ENCODE assay signal across 13 cellular contexts in the genomic region with DNA sequence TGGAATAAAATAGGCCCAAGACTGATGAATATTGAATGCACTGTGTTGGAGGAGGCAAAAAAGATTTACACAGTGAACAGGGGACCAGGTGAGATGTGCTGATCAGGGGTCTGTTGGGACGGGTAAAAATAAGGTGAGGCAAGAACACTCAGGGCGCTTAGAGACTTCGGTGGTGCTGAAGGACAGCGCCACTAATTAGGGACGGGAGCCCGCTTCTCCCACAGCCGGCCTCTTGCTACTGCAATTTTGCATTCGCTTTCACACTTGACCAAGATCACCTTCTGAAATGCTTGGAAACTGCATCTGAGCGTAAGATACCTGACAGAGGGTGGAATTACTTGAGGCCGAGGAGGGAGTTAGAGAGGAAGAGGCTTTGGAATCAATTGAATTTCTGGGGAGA. TPM values are rescaled to one million over a fixed set of nuclear protein-coding genes. Genes with fewer than 3 reads are reported as not detected.
DNase-seq lines count a peak whose midpoint lies in the region; ATAC-seq, FAIRE-seq and TF ChIP-seq lines count a peak whose summit lies in the region.
"Had no signal": no experiment of that assay in that cellular context is flagged by ENCODE, and none has a peak within 500 bp of the region (broad histone marks: within the 10 kb centered on the region; RNA-seq: fewer than 3 reads in every experiment).

No MANE protein-coding gene starts in this region.

- 1 to 3% methylated on average over 10 of the region's 10 CpGs for WGBS in heart right ventricle, 2 donors
- 45% methylated on average over 10 of the region's 10 CpGs for WGBS in GM12878 (ENCODE audit: insufficient coverage, insufficient replicate concordance, low lambda C conversion rate, missing lambda C conversion rate)
- WGBS in sigmoid colon, 2 donors: 8 to 17% methylated on average over 10 of the region's 10 CpGs

- no peak overlapping the region for H3K9ac ChIP-seq in GM12878 (ENCODE audit: control insufficient read depth, insufficient read depth, low read length)

- H3K36me3 ChIP-seq in cardiac muscle cell: no peaks in the 10 kb centered on the region
- no peaks in the 10 kb centered on the region for H3K36me3 ChIP-seq in heart right ventricle
- no peaks in the 10 kb centered on the region for H3K36me3 ChIP-seq in GM12878 (ENCODE audit: control insufficient read depth in 2 of 2, insufficient read depth in 2 of 2, low read length in 1 of 2)
- no peaks in the 10 kb centered on the region for H3K36me3 ChIP-seq in sigmoid colon

- H3K9me3 ChIP-seq in cardiac muscle cell (ENCODE audit: low read depth) (no peaks in the 10 kb centered on the region), heart right ventricle (no peaks in the 10 kb centered on the region), GM12878 (replicated peaks; ENCODE audit: control insufficient read depth, insufficient read depth, low read length) (no peaks in the 10 kb centered on the region; the same call in 2 of the 3 replicates), sigmoid colon (no peaks in the 10 kb centered on the region)

- BruUV-seq in GM12878 (replicated peaks; lab: Mats Ljungman, UMichigan): no TSS peak

- TF ChIP-seq EP300 in GM12878 (IDR thresholded peaks at IDR 0.05; ENCODE audit: borderline replicate concordance in 1 of 2, control insufficient read depth in 1 of 2, low read depth in 2 of 2, low read length in 2 of 2) (no peak), sigmoid colon (IDR thresholded peaks at IDR 0.05) (no peak)

- TF ChIP-seq POLR2A in GM12878 (IDR thresholded peaks at IDR 0.05; ENCODE audit: low read depth, low read length) (no peak), sigmoid colon (IDR thresholded peaks at IDR 0.05) (no peak)

- no peak for FAIRE-seq in GM12878 (lab: Jason Lieb, UNC)

- H3K4me2 ChIP-seq in GM12878 (ENCODE audit: control insufficient read depth, insufficient read depth): no peak overlapping the region

- no peak for TF ChIP-seq RAD21 in GM12878 (IDR thresholded peaks at IDR 0.05; ENCODE audit: insufficient read depth, low read depth, low read length)

- no peak overlapping the region for H2AFZ ChIP-seq in GM12878 (ENCODE audit: control insufficient read depth, low read depth, low read length)

- in situ Hi-C loops in GM12878 (cut with MboI): no loop called here

- no peaks in the 10 kb centered on the region for H4K20me1 ChIP-seq in GM12878 (ENCODE audit: control insufficient read depth, insufficient read depth)

- no peak for TF ChIP-seq CTCF in cardiac muscle cell (IDR thresholded peaks at IDR 0.05; ENCODE audit: low read depth, low read length)
- no peak for TF ChIP-seq CTCF in heart right ventricle (IDR thresholded peaks at IDR 0.05)
- no peak for TF ChIP-seq CTCF in GM12878 (IDR thresholded peaks at IDR 0.05 in 2 of 3, conservative IDR thresholded peaks at IDR 0.05 in 1 of 3; ENCODE audit: control insufficient read depth in 2 of 3, extremely low read depth in 1 of 3, insufficient read depth in 1 of 3, low read depth in 3 of 3, low read length in 3 of 3)
- TF ChIP-seq CTCF in sigmoid colon (IDR thresholded peaks at IDR 0.05): no peak

- no peaks in the 10 kb centered on the region for H3K79me2 ChIP-seq in GM12878 (ENCODE audit: control insufficient read depth, insufficient read depth, low read length)

- ATAC-seq in heart right ventricle: no peak
- no peak for ATAC-seq in GM12878
- ATAC-seq in GM21717 (IDR thresholded peaks at IDR 0.05; ENCODE audit: unreplicated experiment): no peak
- ATAC-seq in GM19467 (IDR thresholded peaks at IDR 0.05; ENCODE audit: unreplicated experiment): no peak
- ATAC-seq: activated CD4-positive, alpha-beta T cell treated with anti-CD3 and anti-CD28 coated beads for 36 hours had no signal

- POLR2A ChIA-PET in GM12878 (lab: Charles Lee): no interaction called here

- no peaks in the 10 kb centered on the region for H3K4me1 ChIP-seq in cardiac muscle cell (ENCODE audit: low read depth)
- no peaks in the 10 kb centered on the region for H3K4me1 ChIP-seq in heart right ventricle
- no peaks in the 10 kb centered on the region for H3K4me1 ChIP-seq in GM12878 (ENCODE audit: control insufficient read depth, insufficient read depth, low read length)
- H3K4me1 ChIP-seq in sigmoid colon: no peaks in the 10 kb centered on the region

- H3K27ac ChIP-seq in cardiac muscle cell (no peak overlapping the region), heart right ventricle (no peak overlapping the region), GM12878 (ENCODE audit: control insufficient read depth, insufficient read depth) (no peak overlapping the region), sigmoid colon (no peak overlapping the region)
- H3K27ac ChIP-seq: HL-60 had no signal

- intact Hi-C loops in heart right ventricle (cut with DNase I): no loop called here
- intact Hi-C loops in GM12878 (cut with micrococcal nuclease; ENCODE audit: unreplicated experiment): no loop called here
- intact Hi-C loops in sigmoid colon (cut with DNase I): no loop called here

- H3K4me3 ChIP-seq in cardiac muscle cell: no peak overlapping the region
- no peak overlapping the region for H3K4me3 ChIP-seq in heart right ventricle
- H3K4me3 ChIP-seq in GM12878: no peak overlapping the region
- H3K4me3 ChIP-seq in sigmoid colon: no peak overlapping the region

- CTCF ChIA-PET in GM12878 (lab: Yijun Ruan, JAX): no interaction called here

- DNase-seq in cardiac muscle cell (ENCODE audit: low read depth in 1 of 2, low spot score in 1 of 2): peak; percentile 4 to 77
- DNase-seq in heart right ventricle: no peak
- DNase-seq in GM12878 (ENCODE audit: low read depth, low spot score): no peak
- peak; percentile 11 for DNase-seq in iris pigment epithelial cell (ENCODE audit: low read depth)
- DNase-seq in NCI-H1105 treated with DMSO at 0.1 percent for 48 hours (lab: John Stamatoyannopoulos, UW): no peak
- DNase-seq in sigmoid colon: no peak
- DNase-seq: activated CD4-positive, alpha-beta T cell treated with anti-CD3 and anti-CD28 coated beads for 36 hours; activated naive CD8-positive, alpha-beta T cell treated with anti-CD3 and anti-CD28 coated beads, Interleukin-2, amount 10 ng/mL, durations not matched to agents 7 days and 5 days; activated T-cell treated with anti-CD3 and anti-CD28 coated beads for 4 hours had no signal

- SMC1A ChIA-PET in GM12878 (lab: Charles Lee; ENCODE audit: uncharacterized antibody, unreplicated experiment): no interaction called here

- RAD21 ChIA-PET in GM12878 (lab: Charles Lee; ENCODE audit: unreplicated experiment): no interaction called here

- H3K27me3 ChIP-seq in cardiac muscle cell (peaks cover 100% of the 10 kb centered on the region), heart right ventricle (peaks cover 0 to 97% (median 81%) of the 10 kb centered on the region in 7 donors), GM12878 (replicated peaks in 1 of 2; ENCODE audit: control insufficient read depth in 2 of 2, insufficient read depth in 2 of 2, low read length in 1 of 2) (peaks cover 7 to 8% of the 10 kb centered on the region in 2 experiments), sigmoid colon (peaks cover 4 to 76% (median 27%) of the 10 kb centered on the region in 3 donors)

TF ChIP-seq in GM12878, 131 proteins besides CTCF, POLR2A, EP300 and RAD21:
- TF ChIP-seq ZNF24 (IDR thresholded peaks at IDR 0.05): no peak
- TF ChIP-seq, protein P1, sequence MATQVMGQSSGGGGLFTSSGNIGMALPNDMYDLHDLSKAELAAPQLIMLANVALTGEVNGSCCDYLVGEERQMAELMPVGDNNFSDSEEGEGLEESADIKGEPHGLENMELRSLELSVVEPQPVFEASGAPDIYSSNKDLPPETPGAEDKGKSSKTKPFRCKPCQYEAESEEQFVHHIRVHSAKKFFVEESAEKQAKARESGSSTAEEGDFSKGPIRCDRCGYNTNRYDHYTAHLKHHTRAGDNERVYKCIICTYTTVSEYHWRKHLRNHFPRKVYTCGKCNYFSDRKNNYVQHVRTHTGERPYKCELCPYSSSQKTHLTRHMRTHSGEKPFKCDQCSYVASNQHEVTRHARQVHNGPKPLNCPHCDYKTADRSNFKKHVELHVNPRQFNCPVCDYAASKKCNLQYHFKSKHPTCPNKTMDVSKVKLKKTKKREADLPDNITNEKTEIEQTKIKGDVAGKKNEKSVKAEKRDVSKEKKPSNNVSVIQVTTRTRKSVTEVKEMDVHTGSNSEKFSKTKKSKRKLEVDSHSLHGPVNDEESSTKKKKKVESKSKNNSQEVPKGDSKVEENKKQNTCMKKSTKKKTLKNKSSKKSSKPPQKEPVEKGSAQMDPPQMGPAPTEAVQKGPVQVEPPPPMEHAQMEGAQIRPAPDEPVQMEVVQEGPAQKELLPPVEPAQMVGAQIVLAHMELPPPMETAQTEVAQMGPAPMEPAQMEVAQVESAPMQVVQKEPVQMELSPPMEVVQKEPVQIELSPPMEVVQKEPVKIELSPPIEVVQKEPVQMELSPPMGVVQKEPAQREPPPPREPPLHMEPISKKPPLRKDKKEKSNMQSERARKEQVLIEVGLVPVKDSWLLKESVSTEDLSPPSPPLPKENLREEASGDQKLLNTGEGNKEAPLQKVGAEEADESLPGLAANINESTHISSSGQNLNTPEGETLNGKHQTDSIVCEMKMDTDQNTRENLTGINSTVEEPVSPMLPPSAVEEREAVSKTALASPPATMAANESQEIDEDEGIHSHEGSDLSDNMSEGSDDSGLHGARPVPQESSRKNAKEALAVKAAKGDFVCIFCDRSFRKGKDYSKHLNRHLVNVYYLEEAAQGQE (IDR thresholded peaks at IDR 0.05; ENCODE audit: low read depth, low read length): peak; percentile 79

RNA-seq across cellular contexts. Expression of a gene that starts 7.3 kb away (rescaled TPM):
- total RNA-seq in cardiac muscle cell (not detected in 2 replicates), heart right ventricle (not detected), GM12878 (2014; rRNA removed) (not detected in 2 replicates), GM12878 (2014; rRNA removed; fragmentation: Illumina TruSeq; extraction: Trizol) (not detected in 2 replicates), GM12878 (2021) (not detected in 2 replicates), sigmoid colon (not detected)
- polyA plus RNA-seq in cardiac muscle cell (not detected in 2 replicates), heart right ventricle (not detected), GM12878 (2011; rRNA removed) (not detected in 2 replicates), GM12878 (2014; fragmentation: Illumina TruSeq; extraction: Trizol) (not detected in 2 replicates), GM12878 (2014; fragmentation: Nextera tagmentation; extraction: Ambion mirVana) (not detected), GM12878 (2014; rRNA removed) (not detected in 2 replicates), GM12878 (2016; fragmentation: Nextera tagmentation; extraction: Ambion mirVana) (not detected), sigmoid colon (not detected)
- total RNA-seq in GM12878 (2013; cell fraction: nucleolus; rRNA removed): not detected in 2 replicates
- polyA plus RNA-seq in GM12878 (2011; ENCODE audit: low read depth): not detected
- polyA plus RNA-seq in GM12878 (2011; cell fraction: cytosol; rRNA removed): not detected in 2 replicates
- polyA plus RNA-seq in GM12878 (2011; cell fraction: nucleus; rRNA removed): not detected in 2 replicates
- polyA plus RNA-seq in GM12878 (2012): not detected in 2 replicates
- polyA minus RNA-seq in GM12878 (2011; rRNA and poly(A)+ RNA removed): not detected in 2 replicates
- not detected in 2 replicates for polyA minus RNA-seq in GM12878 (2011; cell fraction: cytosol; rRNA and poly(A)+ RNA removed)
- not detected in 2 replicates for polyA minus RNA-seq in GM12878 (2011; cell fraction: nucleus; rRNA and poly(A)+ RNA removed)
- total RNA-seq: activated CD4-positive, alpha-beta T cell treated with anti-CD3 and anti-CD28 coated beads for 36 hours; activated naive CD8-positive, alpha-beta T cell treated with anti-CD3 and anti-CD28 coated beads, Interleukin-2, amount 10 ng/mL, durations not matched to agents 7 days and 5 days; mononuclear cell had no signal

Comparison
In these comparisons a context has a peak if more than half of its experiments do, and no peak if none do; other contexts are left out.
1. DNase-seq: peak in cardiac muscle cell (2 of 2) and iris pigment epithelial cell (single experiment); none in heart right ventricle (0 of 2), GM12878 (single experiment), NCI-H1105 treated with DMSO at 0.1 percent for 48 hours (single experiment) and sigmoid colon (single experiment).